Comparison of ENCODE assay signal across 8 cellular contexts in the genomic region with DNA sequence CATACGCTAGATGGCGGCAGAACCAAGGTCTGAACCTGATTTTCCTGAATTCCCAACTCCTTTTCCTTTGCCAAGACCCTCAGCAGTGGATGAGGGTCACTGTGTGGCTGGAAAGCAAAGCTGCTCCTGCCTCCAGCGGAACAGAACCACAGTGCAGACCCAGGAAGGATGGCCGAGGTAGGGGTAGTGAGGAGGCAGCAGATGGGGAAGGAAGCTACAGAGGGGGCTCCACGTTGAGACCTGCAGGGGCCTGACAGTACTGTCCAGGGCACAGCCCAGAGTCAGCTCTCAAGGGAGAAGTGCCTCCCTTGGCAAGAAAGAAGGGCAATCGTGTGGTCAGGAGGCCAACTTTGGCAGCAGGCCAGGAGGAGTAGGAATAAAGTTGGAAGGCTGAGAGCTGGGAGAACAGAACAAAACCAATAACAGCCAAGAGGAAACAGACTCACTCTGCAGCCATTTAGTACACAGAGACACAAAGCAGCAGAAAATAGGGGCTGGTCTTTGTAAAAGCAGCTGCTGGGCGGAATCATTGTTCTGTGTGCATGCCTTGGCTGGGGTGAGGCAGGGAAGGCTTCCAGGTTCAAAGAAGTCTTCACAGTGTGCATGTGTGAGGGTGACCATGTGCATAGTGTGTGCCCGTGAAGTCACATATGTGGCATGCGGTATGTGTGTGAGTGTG. TPM values are rescaled to one million over a fixed set of nuclear protein-coding genes. Genes with fewer than 3 reads are reported as not detected.
DNase-seq lines count a peak whose midpoint lies in the region; ATAC-seq, FAIRE-seq and TF ChIP-seq lines count a peak whose summit lies in the region.

No MANE protein-coding gene starts in this region.

- H3K27me3 Mint-ChIP-seq in stimulated activated memory B cell treated with anti-CD40 and anti-IgM and Interleukin-4, amounts not matched to agents 10 μg/mL and 1 μg/mL and 100 μg/mL, for 72 hours = no peaks in the 10 kb centered on the region

- no peaks in the 10 kb centered on the region for H3K9me3 ChIP-seq in keratinocyte (ENCODE audit: control insufficient read depth, low read depth, low read length)

- no peak for DNase-seq in AG09319 (ENCODE audit: extremely low read depth, low read depth)
- DNase-seq in NB4 (ENCODE audit: low read depth) = peak; percentile 24
- peak in 35 of 61 donors; percentile 11 to 63 (median 33) for DNase-seq in caudate nucleus (lab: John Stamatoyannopoulos, UW)
- no peak for DNase-seq in keratinocyte (ENCODE audit: low read depth, low spot score)
- DNase-seq in SIG-M5 treated with dmso at 0.1 percent for 504 hours (lab: John Stamatoyannopoulos, UW; ENCODE audit: unreplicated experiment) = no peak
- DNase-seq in NK-92 (lab: John Stamatoyannopoulos, UW; ENCODE audit: unreplicated experiment) = no peak

- dilution Hi-C loops in keratinocyte (cut with MboI; ENCODE audit: extremely low pct_ligation_motif_present, low sequenced_read_pairs) = no loop called here

- no peak for FAIRE-seq in keratinocyte (lab: Jason Lieb, UNC)

- H3K4me3 ChIP-seq in NB4 (ENCODE audit: low read depth, low read length) (no peak overlapping the region), keratinocyte (ENCODE audit: control insufficient read depth in 2 of 3, extremely low read depth in 1 of 3, insufficient read depth in 2 of 3, low read depth in 1 of 3, low read length in 3 of 3) (no peak overlapping the region)

- no peak overlapping the region for H2AFZ ChIP-seq in keratinocyte (ENCODE audit: control insufficient read depth, low read length)

- peak overlapping the region; percentile 7 for H3K27ac Mint-ChIP-seq in stimulated activated memory B cell treated with anti-CD40 and anti-IgM and Interleukin-4, amounts not matched to agents 10 μg/mL and 1 μg/mL and 100 μg/mL, for 72 hours

- H3K4me1 Mint-ChIP-seq in stimulated activated memory B cell treated with anti-CD40 and anti-IgM and Interleukin-4, amounts not matched to agents 10 μg/mL and 1 μg/mL and 100 μg/mL, for 72 hours = peaks cover 15% of the 10 kb centered on the region

- no peaks in the 10 kb centered on the region for H3K9me3 Mint-ChIP-seq in stimulated activated memory B cell treated with anti-CD40 and anti-IgM and Interleukin-4, amounts not matched to agents 10 μg/mL and 1 μg/mL and 100 μg/mL, for 72 hours

- no peak for ATAC-seq in stimulated activated memory B cell treated with anti-CD40 and anti-IgM and Interleukin-4, amounts not matched to agents 10 μg/mL and 1 μg/mL and 100 μg/mL, for 72 hours
- ATAC-seq in HG02798 (IDR thresholded peaks at IDR 0.05; ENCODE audit: poor library complexity, unreplicated experiment) = no peak

- H3K4me1 ChIP-seq in keratinocyte (ENCODE audit: control insufficient read depth, extremely low read depth, insufficient read depth, low read length) = no peaks in the 10 kb centered on the region

- no peak overlapping the region for H3K4me3 Mint-ChIP-seq in stimulated activated memory B cell treated with anti-CD40 and anti-IgM and Interleukin-4, amounts not matched to agents 10 μg/mL and 1 μg/mL and 100 μg/mL, for 72 hours

- H3K79me2 ChIP-seq in keratinocyte (ENCODE audit: control insufficient read depth, insufficient read depth, low read length) = no peaks in the 10 kb centered on the region

- no peaks in the 10 kb centered on the region for H4K20me1 ChIP-seq in keratinocyte (ENCODE audit: control insufficient read depth, extremely low read depth, insufficient read depth, low read length)

- H3K9ac ChIP-seq in keratinocyte (ENCODE audit: control insufficient read depth, extremely low read depth, insufficient read depth, low read length) = no peak overlapping the region

- H3K4me2 ChIP-seq in keratinocyte (ENCODE audit: control insufficient read depth, extremely low read depth, insufficient read depth, low read depth, low read length) = no peak overlapping the region

- TF ChIP-seq CTCF in AG09319 (IDR thresholded peaks at IDR 0.05; ENCODE audit: low read depth, low read length) = peak; percentile 68
- no peak for TF ChIP-seq CTCF in NB4 (IDR thresholded peaks at IDR 0.05; ENCODE audit: low read depth, low read length)
- peak; percentile 65 to 75 (median 68) for TF ChIP-seq CTCF in keratinocyte (optimal IDR thresholded peaks at IDR 0.05 in 1 of 3, IDR thresholded peaks at IDR 0.05 in 1 of 3, conservative IDR thresholded peaks at IDR 0.05 in 1 of 3; ENCODE audit: extremely low read depth in 1 of 3, insufficient read depth in 2 of 3, low read length in 3 of 3)

- H3K27me3 ChIP-seq in keratinocyte (ENCODE audit: control insufficient read depth, extremely low read depth, insufficient read depth, low read length) = peaks cover 25% of the 10 kb centered on the region

- H3K27ac ChIP-seq in caudate nucleus (ENCODE audit: low read depth, low read length) = peak overlapping the region; percentile 63
- no peak overlapping the region for H3K27ac ChIP-seq in keratinocyte (ENCODE audit: control insufficient read depth, insufficient read depth, low read length)

- TF ChIP-seq POLR2A in NB4 (IDR thresholded peaks at IDR 0.05; ENCODE audit: extremely low read depth, insufficient read length) = no peak

- no peaks in the 10 kb centered on the region for H3K36me3 ChIP-seq in keratinocyte (ENCODE audit: control insufficient read depth in 2 of 2, extremely low read depth in 1 of 2, insufficient read depth in 2 of 2, low read length in 2 of 2)

- no peaks in the 10 kb centered on the region for H3K9me1 ChIP-seq in keratinocyte (ENCODE audit: control insufficient read depth, extremely low read depth, insufficient read depth, low read length)

- H3K36me3 Mint-ChIP-seq in stimulated activated memory B cell treated with anti-CD40 and anti-IgM and Interleukin-4, amounts not matched to agents 10 μg/mL and 1 μg/mL and 100 μg/mL, for 72 hours = peaks cover 23% of the 10 kb centered on the region

RNA-seq across cellular contexts. Expression of gene GABRR2, which starts 3.1 kb away (rescaled TPM):
- polyA plus RNA-seq in keratinocyte = 0.03 to 0.12 TPM in 2 of 3 replicates, not detected in the other
- polyA plus RNA-seq in keratinocyte (2011; ENCODE audit: low read depth) = 1.2 TPM
- polyA plus RNA-seq in keratinocyte (2011; cell fraction: cytosol; rRNA removed) = not detected in 2 replicates
- 0.39 and 0.59 TPM in 2 replicates for polyA plus RNA-seq in keratinocyte (2011; cell fraction: nucleus; rRNA removed)
- polyA plus RNA-seq in keratinocyte (2012; ENCODE audit: low replicate concordance) = 0.52 TPM in 1 of 2 replicates, not detected in the other
- polyA minus RNA-seq in keratinocyte = 0.59 TPM in 1 of 3 replicates, not detected in the others
- not detected for polyA minus RNA-seq in keratinocyte (2011; cell fraction: cytosol; rRNA and poly(A)+ RNA removed)
- polyA minus RNA-seq in keratinocyte (2011; cell fraction: nucleus; rRNA and poly(A)+ RNA removed) = not detected in 2 replicates

RNA-seq across cellular contexts. Expression of gene UBE2J1, which starts 40.5 kb away (rescaled TPM):
- polyA plus RNA-seq in keratinocyte = 17.0 to 26.7 TPM (median 19.7 TPM) in 3 replicates
- polyA plus RNA-seq in keratinocyte (2011; ENCODE audit: low read depth) = 5.9 TPM
- polyA plus RNA-seq in keratinocyte (2011; cell fraction: cytosol; rRNA removed) = 19.2 and 32.6 TPM in 2 replicates
- polyA plus RNA-seq in keratinocyte (2011; cell fraction: nucleus; rRNA removed) = 8.1 and 10.2 TPM in 2 replicates
- polyA plus RNA-seq in keratinocyte (2012; ENCODE audit: low replicate concordance) = 15.1 and 18.0 TPM in 2 replicates
- 4.4 to 22.2 TPM (median 12.4 TPM) in 3 replicates for polyA minus RNA-seq in keratinocyte
- polyA minus RNA-seq in keratinocyte (2011; cell fraction: cytosol; rRNA and poly(A)+ RNA removed) = 14.6 TPM
- polyA minus RNA-seq in keratinocyte (2011; cell fraction: nucleus; rRNA and poly(A)+ RNA removed) = 4.5 and 7.6 TPM in 2 replicates

Comparison
In these comparisons a context has a peak if more than half of its experiments do, and no peak if none do; other contexts are left out.
1. DNase-seq: peak in NB4 (single experiment) and caudate nucleus (35 of 61); none in AG09319 (single experiment), keratinocyte (single experiment), SIG-M5 treated with dmso at 0.1 percent for 504 hours (single experiment) and NK-92 (single experiment).